9 cellular contexts compared by ENCODE assay signal in genomic region chr10:12483996-12484944, GRCh38.
DNase-seq lines count a peak whose midpoint lies in the region; ATAC-seq and TF ChIP-seq lines count a peak whose summit lies in the region.
"Had no signal": no experiment of that assay in that cellular context is flagged by ENCODE, and none has a peak within 500 bp of the region (broad histone marks: within the 10 kb centered on the region; RNA-seq: fewer than 3 reads in every experiment).

No MANE protein-coding gene starts in this region.

- peaks cover 0 to 5% of the 10 kb centered on the region in 2 donors for H3K27me3 ChIP-seq in left lung

- ATAC-seq in HG02571 (IDR thresholded peaks at IDR 0.05; ENCODE audit: unreplicated experiment) = peak; percentile 35
- ATAC-seq in left lung = peak; percentile 21

- DNase-seq in COR-L47 (lab: John Stamatoyannopoulos, UW) = peak; percentile 26
- DNase-seq in NCI-H82 treated with DMSO at 0.1 percent for 48 hours (lab: John Stamatoyannopoulos, UW; ENCODE audit: unreplicated experiment) = peak; percentile 20
- no peak for DNase-seq in left lung
- DNase-seq in mesenteric fat pad (ENCODE audit: low spot score) = no peak
- DNase-seq in activated gamma-delta T cell treated with Interleukin-2 at 50 U/mL for 16 hours = no peak
- no peak for DNase-seq in activated T-cell treated with anti-CD3 and anti-CD28 coated beads for 4 hours
- DNase-seq in NCI-H2196 treated with DMSO at 0.1 percent for 48 hours (lab: John Stamatoyannopoulos, UW; ENCODE audit: unreplicated experiment) = no peak

- no peak overlapping the region for H3K4me3 ChIP-seq in left lung
- H3K4me3 ChIP-seq: lung had no signal

- no peak for TF ChIP-seq CTCF in left lung (IDR thresholded peaks at IDR 0.05)

- intact Hi-C loops in left lung (cut with DNase I) = no loop called here

- no peak overlapping the region for H3K27ac ChIP-seq in left lung

- no peaks in the 10 kb centered on the region for H3K36me3 ChIP-seq in left lung

- H3K9me3 ChIP-seq in left lung = no peaks in the 10 kb centered on the region

- H3K4me1 ChIP-seq in left lung = no peaks in the 10 kb centered on the region

Comparison
In these comparisons a context has a peak if more than half of its experiments do, and no peak if none do; other contexts are left out.
1. DNase-seq: peak in COR-L47 (single experiment) and NCI-H82 treated with DMSO at 0.1 percent for 48 hours (single experiment); none in left lung (0 of 2), mesenteric fat pad (single experiment), activated gamma-delta T cell treated with Interleukin-2 at 50 U/mL for 16 hours (single experiment), activated T-cell treated with anti-CD3 and anti-CD28 coated beads for 4 hours (single experiment) and NCI-H2196 treated with DMSO at 0.1 percent for 48 hours (single experiment).